ENCODE assay signal across 8 cellular contexts in genomic region chr19:28878862-28879566, GRCh38.
DNase-seq lines count a peak whose midpoint lies in the region; ATAC-seq and TF ChIP-seq lines count a peak whose summit lies in the region.

No MANE protein-coding gene starts in this region.

- CTCF ChIA-PET in RWPE1 (lab: Yijun Ruan, JAX), result interaction anchor here (1.4 to 1.6 kb wide), 2 partner anchors 44 to 142 kb away, joined by 4 to 5 read pairs; no protein-coding TSS in a partner anchor

- no peak overlapping the region for H3K27ac ChIP-seq in RWPE1

- POLR2A ChIA-PET in RWPE1 (lab: Yijun Ruan, JAX; ENCODE audit: low non-redundant PET), result no interaction called here

- ATAC-seq in HG02623 (IDR thresholded peaks at IDR 0.05; ENCODE audit: unreplicated experiment) (no peak), GM21723 (IDR thresholded peaks at IDR 0.05; ENCODE audit: unreplicated experiment) (no peak)

- peak; percentile 40; the same call in 1 of the 2 replicates for TF ChIP-seq CTCF in RWPE1 (conservative IDR thresholded peaks at IDR 0.05; ENCODE audit: low read depth)

- intact Hi-C loops in posterior cingulate gyrus (cut with DNase I), result loop anchor here (1.0 to 5.0 kb wide), 2 partner anchors 142 to 412 kb away; no protein-coding TSS in a partner anchor

- DNase-seq in Daoy (ENCODE audit: low read depth) (peak; percentile 69), LHCN-M2 (ENCODE audit: low read depth) (peak; percentile 58), RWPE1 (ENCODE audit: low spot score) (peak; percentile 35), globus pallidus (ENCODE audit: low spot score) (peak; percentile 73), posterior cingulate gyrus (peak; percentile 33 to 96 (median 78))
- peak; percentile 19 for DNase-seq in activated gamma-delta T cell treated with anti-CD3 and anti-CD28 coated beads, Interleukin-2, amount 50 U/mL, for 16 hours (ENCODE audit: low read depth)

Comparison
In these comparisons a context has a peak if more than half of its experiments do, and no peak if none do; other contexts are left out.
1. DNase-seq: peak in every context shown above with its lines; median percentile 78 in posterior cingulate gyrus; 73 in globus pallidus; 69 in Daoy; 58 in LHCN-M2; 35 in RWPE1; 19 in activated gamma-delta T cell treated with anti-CD3 and anti-CD28 coated beads, Interleukin-2, amount 50 U/mL, for 16 hours.